Comparison of ENCODE assay signal across 8 cellular contexts in the genomic region with DNA sequence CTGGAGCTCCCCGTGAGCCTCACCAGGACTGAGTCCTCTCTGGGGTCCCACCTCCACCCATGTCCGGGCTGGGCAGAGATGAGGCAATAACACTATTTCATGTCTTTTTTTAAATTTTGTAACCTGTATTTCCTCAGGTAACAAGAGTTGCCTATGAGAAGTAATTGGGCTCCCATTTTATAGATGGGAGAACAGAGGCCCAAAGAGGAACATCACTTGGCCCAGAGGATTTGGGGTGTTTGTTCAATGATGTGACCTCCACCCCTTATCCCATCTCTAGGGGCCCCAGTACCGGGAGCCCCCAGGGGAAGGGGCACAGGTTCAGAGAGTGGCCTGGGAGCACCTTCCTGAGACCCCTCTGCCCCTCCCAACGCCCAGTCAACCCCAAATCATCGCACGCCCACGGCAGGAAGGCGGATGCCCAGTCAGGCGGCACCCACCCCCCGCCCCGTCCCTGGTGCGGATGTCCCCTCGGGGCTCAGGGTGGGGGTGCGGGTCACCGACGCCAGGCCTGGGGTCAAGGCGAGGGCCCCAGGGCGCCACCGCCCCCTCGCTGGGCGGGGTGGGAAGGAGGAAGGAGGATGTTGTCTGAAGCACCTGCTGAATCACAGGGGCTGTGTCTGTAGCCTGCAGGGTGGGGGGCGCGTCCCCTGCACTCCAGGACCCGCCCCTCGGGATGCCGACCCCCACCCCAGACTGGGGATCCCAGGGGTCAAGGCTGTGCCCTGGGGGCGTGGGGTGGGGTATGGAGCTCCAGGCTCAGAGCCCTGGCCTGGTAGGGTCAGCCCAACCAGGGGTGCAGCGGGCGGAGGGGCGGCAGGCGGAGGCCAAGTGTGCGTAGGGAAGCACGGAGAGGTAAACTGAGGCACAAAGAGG. TPM values are rescaled to one million over a fixed set of nuclear protein-coding genes. Genes with fewer than 3 reads are reported as not detected.
DNase-seq lines count a peak whose midpoint lies in the region; ATAC-seq, FAIRE-seq and TF ChIP-seq lines count a peak whose summit lies in the region.

No MANE protein-coding gene starts in this region.

- TF ChIP-seq CTCF in BE2C (IDR thresholded peaks at IDR 0.05; ENCODE audit: low read depth, low read length) (no peak), OCI-LY3 (IDR thresholded peaks at IDR 0.05; ENCODE audit: low read depth, low read length) (no peak), astrocyte of the spinal cord (IDR thresholded peaks at IDR 0.05; ENCODE audit: low read depth, low read length) (no peak), HepG2 (CRISPR knock-in tag; IDR thresholded peaks at IDR 0.05) (no peak)

- no peaks in the 10 kb centered on the region for H4K20me1 ChIP-seq in OCI-LY3 (ENCODE audit: insufficient read depth, low read length)
- peaks cover 37% of the 10 kb centered on the region; the same call in 1 of the 2 replicates for H4K20me1 ChIP-seq in HepG2 (ENCODE audit: insufficient read depth, low read length)

- CTCF ChIA-PET in HepG2 (lab: Yijun Ruan, JAX; ENCODE audit: low intra/inter-chr PET ratio, low total read pairs), result no interaction called here

- in situ Hi-C loops in astrocyte of the spinal cord (cut with HindIII; ENCODE audit: low sequenced_read_pairs), result no loop called here
- in situ Hi-C loops in HepG2 (cut with HindIII; ENCODE audit: extremely low pct_ligation_motif_present, low pct_unique_long_range_greater_than_20kb), result no loop called here

- H2AFZ ChIP-seq in OCI-LY3 (ENCODE audit: low read depth, low read length), result no peak overlapping the region
- no peak overlapping the region for H2AFZ ChIP-seq in HepG2 (ENCODE audit: low read length)

- intact Hi-C loops in HepG2 (cut with micrococcal nuclease; ENCODE audit: unreplicated experiment), result no loop called here

- H3K4me3 ChIP-seq in BE2C (ENCODE audit: low read depth, low read length) (peak overlapping the region; percentile 71), OCI-LY3 (ENCODE audit: low read length) (peak overlapping the region; percentile 77), astrocyte of the spinal cord (ENCODE audit: low read depth, low read length) (peak overlapping the region; percentile 10), HepG2 (replicated peaks in 1 of 3; ENCODE audit: insufficient read depth in 1 of 3, low read depth in 2 of 3, low read length in 3 of 3) (peak overlapping the region; percentile 19 to 67 (median 46); a peak in 4 of 6 replicates)

- FAIRE-seq in HepG2 (lab: Jason Lieb, UNC), result no peak

- BruUV-seq in HepG2 (replicated peaks; lab: Mats Ljungman, UMichigan), result no TSS peak

- H3K27ac ChIP-seq in OCI-LY3 (ENCODE audit: low read length) (peak overlapping the region; percentile 89), HepG2 (ENCODE audit: extremely low read length, insufficient read depth, low read length) (peak overlapping the region; percentile 85), substantia nigra (ENCODE audit: low read depth, low read length, poor library complexity, severe bottlenecking) (peak overlapping the region; percentile 76)

- H3K4me1 ChIP-seq in BE2C, result peaks cover 42% of the 10 kb centered on the region
- H3K4me1 ChIP-seq in OCI-LY3 (ENCODE audit: low read length), result peaks cover 43% of the 10 kb centered on the region
- peaks cover 87% of the 10 kb centered on the region for H3K4me1 ChIP-seq in HepG2 (ENCODE audit: insufficient read depth, low read length)

- peaks cover 11% of the 10 kb centered on the region; the same call in 1 of the 2 replicates for H3K79me2 ChIP-seq in OCI-LY3 (ENCODE audit: low read length)
- peaks cover 7% of the 10 kb centered on the region for H3K79me2 ChIP-seq in HepG2 (ENCODE audit: insufficient read depth, low read length)

- H3K4me2 ChIP-seq in OCI-LY3 (ENCODE audit: low read length) (peak overlapping the region; percentile 96), HepG2 (ENCODE audit: low read depth, low read length) (peak overlapping the region; percentile 79)

- peak overlapping the region; percentile 77 for H3K9ac ChIP-seq in OCI-LY3 (ENCODE audit: low read length)
- peak overlapping the region; percentile 64; the same call in 1 of the 2 replicates for H3K9ac ChIP-seq in HepG2 (ENCODE audit: insufficient read depth, low read depth, low read length)

- H3K36me3 ChIP-seq in BE2C, result peaks cover 30% of the 10 kb centered on the region
- H3K36me3 ChIP-seq in OCI-LY3 (replicated peaks; ENCODE audit: low read depth, low read length), result peaks cover 24% of the 10 kb centered on the region
- H3K36me3 ChIP-seq in HepG2 (replicated peaks in 1 of 2; ENCODE audit: control insufficient read depth in 1 of 2, insufficient read depth in 2 of 2, low read length in 2 of 2), result peaks cover 10 to 27% of the 10 kb centered on the region in 2 experiments; a peak in 4 of 5 replicates

- no peak for TF ChIP-seq POLR2A in HepG2 (IDR thresholded peaks at IDR 0.05; ENCODE audit: insufficient read depth in 1 of 2, low read depth in 2 of 2, low read length in 2 of 2)

- DNase-seq in BE2C (no peak), astrocyte of the spinal cord (ENCODE audit: low read depth, low spot score) (no peak), HepG2 (ENCODE audit: low spot score) (no peak), substantia nigra (lab: John Stamatoyannopoulos, UW) (peak in 2 of 49 donors; percentile 62 to 64), NCI-H524 (lab: John Stamatoyannopoulos, UW) (no peak)

- 4% methylated on average over 8 of the region's 33 CpGs for WGBS in HepG2 (ENCODE audit: low lambda C conversion rate)

- POLR2A ChIA-PET in HepG2 (lab: Yijun Ruan, JAX), result interaction anchor here (0.9 to 13.7 kb wide), 6 partner anchors 4 to 143 kb away, joined by 3 to 668 read pairs (median 234); partner anchors contain the start of genes ATP5F1D, CIRBP, FAM174C and MIDN

- no peak for TF ChIP-seq EP300 in HepG2 (IDR thresholded peaks at IDR 0.05; ENCODE audit: low read depth in 2 of 2, low read length in 2 of 2)
- peak; percentile 20; the same call in 1 of the 2 replicates for TF ChIP-seq EP300 in HepG2 (CRISPR knock-in tag; IDR thresholded peaks at IDR 0.05; ENCODE audit: borderline replicate concordance)

- no peaks in the 10 kb centered on the region for H3K27me3 ChIP-seq in BE2C
- no peaks in the 10 kb centered on the region for H3K27me3 ChIP-seq in OCI-LY3 (ENCODE audit: low read depth, low read length)
- H3K27me3 ChIP-seq in HepG2 (ENCODE audit: control insufficient read depth in 1 of 2, insufficient read depth in 2 of 2, low read length in 2 of 2), result no peaks in the 10 kb centered on the region

- ATAC-seq in GM21515 (IDR thresholded peaks at IDR 0.05; ENCODE audit: unreplicated experiment) (peak; percentile 4), HepG2 (peak; percentile 14), HG02885 (IDR thresholded peaks at IDR 0.05; ENCODE audit: poor library complexity, unreplicated experiment) (no peak)

- H3K9me3 ChIP-seq in BE2C (no peaks in the 10 kb centered on the region), OCI-LY3 (ENCODE audit: insufficient read depth, low read length) (no peaks in the 10 kb centered on the region), HepG2 (ENCODE audit: low read length) (no peaks in the 10 kb centered on the region)

- no peak; the same call in 1 of the 2 replicates for TF ChIP-seq RAD21 in HepG2 (CRISPR knock-in tag; IDR thresholded peaks at IDR 0.05)

RNA-seq across cellular contexts. Expression of gene CIRBP, which starts 9.0 kb away (rescaled TPM):
- 385 TPM for polyA plus RNA-seq in BE2C (2012; ENCODE audit: insufficient read depth, insufficient read length, low read depth)
- 133 and 135 TPM in 2 replicates for total RNA-seq in HepG2 (2016; rRNA removed; fragmentation: Illumina TruSeq; extraction: Trizol)
- total RNA-seq in HepG2 (2016; cell fraction: cytosol; rRNA removed; fragmentation: Illumina TruSeq; extraction: Trizol; ENCODE audit: low read depth), result 96.6 and 116 TPM in 2 replicates
- 122 and 153 TPM in 2 replicates for total RNA-seq in HepG2 (2016; cell fraction: insoluble cytoplasmic fraction; rRNA removed; fragmentation: Illumina TruSeq; extraction: Trizol)
- 83.7 and 88.2 TPM in 2 replicates for total RNA-seq in HepG2 (2016; cell fraction: membrane; rRNA removed; fragmentation: Illumina TruSeq; extraction: Trizol)
- 100 and 108 TPM in 2 replicates for total RNA-seq in HepG2 (2016; cell fraction: nucleus; rRNA removed; fragmentation: Illumina TruSeq; extraction: Trizol)
- 140 and 177 TPM in 2 replicates for polyA plus RNA-seq in HepG2 (2011; rRNA removed)
- polyA plus RNA-seq in HepG2 (2011; cell fraction: cytosol; rRNA removed), result 120 and 152 TPM in 2 replicates
- 887 and 1,037 TPM in 2 replicates for polyA plus RNA-seq in HepG2 (2011; cell fraction: nucleus; rRNA removed)
- polyA plus RNA-seq in HepG2 (2012), result 154 and 221 TPM in 2 replicates
- polyA plus RNA-seq in HepG2 (2016; cell fraction: cytosol; fragmentation: Illumina TruSeq; extraction: Trizol; ENCODE audit: low read depth), result 39.2 and 45.5 TPM in 2 replicates
- 156 and 182 TPM in 2 replicates for polyA plus RNA-seq in HepG2 (2016; cell fraction: insoluble cytoplasmic fraction; fragmentation: Illumina TruSeq; extraction: Trizol; ENCODE audit: low read depth)
- polyA plus RNA-seq in HepG2 (2016; cell fraction: membrane; fragmentation: Illumina TruSeq; extraction: Trizol; ENCODE audit: low read depth), result 63.6 and 72.0 TPM in 2 replicates
- 293 and 318 TPM in 2 replicates for polyA plus RNA-seq in HepG2 (2016; cell fraction: nucleus; fragmentation: Illumina TruSeq; extraction: Trizol; ENCODE audit: insufficient read depth, low read depth)
- 38.8 and 49.7 TPM in 2 replicates for polyA minus RNA-seq in HepG2 (2011; rRNA and poly(A)+ RNA removed; ENCODE audit: low replicate concordance)
- 32.8 and 38.9 TPM in 2 replicates for polyA minus RNA-seq in HepG2 (2011; cell fraction: cytosol; rRNA and poly(A)+ RNA removed)
- polyA minus RNA-seq in HepG2 (2011; cell fraction: nucleus; rRNA and poly(A)+ RNA removed), result 106 and 131 TPM in 2 replicates

RNA-seq across cellular contexts. Expression of gene MIDN, which starts 11.7 kb away (rescaled TPM):
- 186 TPM for polyA plus RNA-seq in BE2C (2012; ENCODE audit: insufficient read depth, insufficient read length, low read depth)
- 8.4 and 10.7 TPM in 2 replicates for total RNA-seq in HepG2 (2016; rRNA removed; fragmentation: Illumina TruSeq; extraction: Trizol)
- total RNA-seq in HepG2 (2016; cell fraction: cytosol; rRNA removed; fragmentation: Illumina TruSeq; extraction: Trizol; ENCODE audit: low read depth), result 6.5 and 7.9 TPM in 2 replicates
- 8.9 and 11.0 TPM in 2 replicates for total RNA-seq in HepG2 (2016; cell fraction: insoluble cytoplasmic fraction; rRNA removed; fragmentation: Illumina TruSeq; extraction: Trizol)
- total RNA-seq in HepG2 (2016; cell fraction: membrane; rRNA removed; fragmentation: Illumina TruSeq; extraction: Trizol), result 14.1 and 14.8 TPM in 2 replicates
- total RNA-seq in HepG2 (2016; cell fraction: nucleus; rRNA removed; fragmentation: Illumina TruSeq; extraction: Trizol), result 17.3 and 19.0 TPM in 2 replicates
- 18.0 and 19.6 TPM in 2 replicates for polyA plus RNA-seq in HepG2 (2011; rRNA removed)
- 14.8 and 17.8 TPM in 2 replicates for polyA plus RNA-seq in HepG2 (2011; cell fraction: cytosol; rRNA removed)
- polyA plus RNA-seq in HepG2 (2011; cell fraction: nucleus; rRNA removed), result 116 and 135 TPM in 2 replicates
- polyA plus RNA-seq in HepG2 (2012), result 27.5 and 28.1 TPM in 2 replicates
- 2.7 and 3.3 TPM in 2 replicates for polyA plus RNA-seq in HepG2 (2016; cell fraction: cytosol; fragmentation: Illumina TruSeq; extraction: Trizol; ENCODE audit: low read depth)
- polyA plus RNA-seq in HepG2 (2016; cell fraction: insoluble cytoplasmic fraction; fragmentation: Illumina TruSeq; extraction: Trizol; ENCODE audit: low read depth), result 30.9 and 43.0 TPM in 2 replicates
- polyA plus RNA-seq in HepG2 (2016; cell fraction: membrane; fragmentation: Illumina TruSeq; extraction: Trizol; ENCODE audit: low read depth), result 10.2 and 10.3 TPM in 2 replicates
- 76.5 and 77.9 TPM in 2 replicates for polyA plus RNA-seq in HepG2 (2016; cell fraction: nucleus; fragmentation: Illumina TruSeq; extraction: Trizol; ENCODE audit: insufficient read depth, low read depth)
- 14.0 and 39.5 TPM in 2 replicates for polyA minus RNA-seq in HepG2 (2011; rRNA and poly(A)+ RNA removed; ENCODE audit: low replicate concordance)
- 42.7 and 47.0 TPM in 2 replicates for polyA minus RNA-seq in HepG2 (2011; cell fraction: cytosol; rRNA and poly(A)+ RNA removed)
- 36.8 and 48.0 TPM in 2 replicates for polyA minus RNA-seq in HepG2 (2011; cell fraction: nucleus; rRNA and poly(A)+ RNA removed)

RNA-seq across cellular contexts. Expression of gene FAM174C, which starts 15.2 kb away (rescaled TPM):
- 224 TPM for polyA plus RNA-seq in BE2C (2012; ENCODE audit: insufficient read depth, insufficient read length, low read depth)
- 21.9 and 31.3 TPM in 2 replicates for total RNA-seq in HepG2 (2016; rRNA removed; fragmentation: Illumina TruSeq; extraction: Trizol)
- total RNA-seq in HepG2 (2016; cell fraction: cytosol; rRNA removed; fragmentation: Illumina TruSeq; extraction: Trizol; ENCODE audit: low read depth), result 67.5 and 90.2 TPM in 2 replicates
- 14.2 and 28.2 TPM in 2 replicates for total RNA-seq in HepG2 (2016; cell fraction: insoluble cytoplasmic fraction; rRNA removed; fragmentation: Illumina TruSeq; extraction: Trizol)
- 57.9 and 74.3 TPM in 2 replicates for total RNA-seq in HepG2 (2016; cell fraction: membrane; rRNA removed; fragmentation: Illumina TruSeq; extraction: Trizol)
- 18.6 and 22.9 TPM in 2 replicates for total RNA-seq in HepG2 (2016; cell fraction: nucleus; rRNA removed; fragmentation: Illumina TruSeq; extraction: Trizol)
- polyA plus RNA-seq in HepG2 (2011; rRNA removed), result 19.5 and 21.2 TPM in 2 replicates
- polyA plus RNA-seq in HepG2 (2011; cell fraction: cytosol; rRNA removed), result 21.0 and 42.4 TPM in 2 replicates
- 45.8 and 49.4 TPM in 2 replicates for polyA plus RNA-seq in HepG2 (2011; cell fraction: nucleus; rRNA removed)
- polyA plus RNA-seq in HepG2 (2012), result 14.1 and 18.2 TPM in 2 replicates
- polyA plus RNA-seq in HepG2 (2016; cell fraction: cytosol; fragmentation: Illumina TruSeq; extraction: Trizol; ENCODE audit: low read depth), result 104 and 136 TPM in 2 replicates
- 24.1 and 30.7 TPM in 2 replicates for polyA plus RNA-seq in HepG2 (2016; cell fraction: insoluble cytoplasmic fraction; fragmentation: Illumina TruSeq; extraction: Trizol; ENCODE audit: low read depth)
- polyA plus RNA-seq in HepG2 (2016; cell fraction: membrane; fragmentation: Illumina TruSeq; extraction: Trizol; ENCODE audit: low read depth), result 78.9 and 88.8 TPM in 2 replicates
- polyA plus RNA-seq in HepG2 (2016; cell fraction: nucleus; fragmentation: Illumina TruSeq; extraction: Trizol; ENCODE audit: insufficient read depth, low read depth), result 43.0 and 56.8 TPM in 2 replicates
- polyA minus RNA-seq in HepG2 (2011; rRNA and poly(A)+ RNA removed; ENCODE audit: low replicate concordance), result 15.5 and 24.8 TPM in 2 replicates
- polyA minus RNA-seq in HepG2 (2011; cell fraction: cytosol; rRNA and poly(A)+ RNA removed), result 9.4 and 11.7 TPM in 2 replicates
- 6.5 and 6.8 TPM in 2 replicates for polyA minus RNA-seq in HepG2 (2011; cell fraction: nucleus; rRNA and poly(A)+ RNA removed)

RNA-seq across cellular contexts. Expression of gene ATP5F1D, which starts 18.6 kb away (rescaled TPM):
- 658 TPM for polyA plus RNA-seq in BE2C (2012; ENCODE audit: insufficient read depth, insufficient read length, low read depth)
- 78.7 and 88.0 TPM in 2 replicates for total RNA-seq in HepG2 (2016; rRNA removed; fragmentation: Illumina TruSeq; extraction: Trizol)
- total RNA-seq in HepG2 (2016; cell fraction: cytosol; rRNA removed; fragmentation: Illumina TruSeq; extraction: Trizol; ENCODE audit: low read depth), result 72.7 and 79.4 TPM in 2 replicates
- total RNA-seq in HepG2 (2016; cell fraction: insoluble cytoplasmic fraction; rRNA removed; fragmentation: Illumina TruSeq; extraction: Trizol), result 80.1 and 93.1 TPM in 2 replicates
- total RNA-seq in HepG2 (2016; cell fraction: membrane; rRNA removed; fragmentation: Illumina TruSeq; extraction: Trizol), result 72.8 and 84.2 TPM in 2 replicates
- 40.6 and 53.8 TPM in 2 replicates for total RNA-seq in HepG2 (2016; cell fraction: nucleus; rRNA removed; fragmentation: Illumina TruSeq; extraction: Trizol)
- 39.4 and 49.3 TPM in 2 replicates for polyA plus RNA-seq in HepG2 (2011; rRNA removed)
- polyA plus RNA-seq in HepG2 (2011; cell fraction: cytosol; rRNA removed), result 61.0 and 112 TPM in 2 replicates
- polyA plus RNA-seq in HepG2 (2011; cell fraction: nucleus; rRNA removed), result 105 and 111 TPM in 2 replicates
- polyA plus RNA-seq in HepG2 (2012), result 67.0 and 70.9 TPM in 2 replicates
- polyA plus RNA-seq in HepG2 (2016; cell fraction: cytosol; fragmentation: Illumina TruSeq; extraction: Trizol; ENCODE audit: low read depth), result 126 and 135 TPM in 2 replicates
- polyA plus RNA-seq in HepG2 (2016; cell fraction: insoluble cytoplasmic fraction; fragmentation: Illumina TruSeq; extraction: Trizol; ENCODE audit: low read depth), result 131 and 155 TPM in 2 replicates
- polyA plus RNA-seq in HepG2 (2016; cell fraction: membrane; fragmentation: Illumina TruSeq; extraction: Trizol; ENCODE audit: low read depth), result 112 and 121 TPM in 2 replicates
- polyA plus RNA-seq in HepG2 (2016; cell fraction: nucleus; fragmentation: Illumina TruSeq; extraction: Trizol; ENCODE audit: insufficient read depth, low read depth), result 129 and 134 TPM in 2 replicates
- polyA minus RNA-seq in HepG2 (2011; rRNA and poly(A)+ RNA removed; ENCODE audit: low replicate concordance), result 60.5 and 86.6 TPM in 2 replicates
- polyA minus RNA-seq in HepG2 (2011; cell fraction: cytosol; rRNA and poly(A)+ RNA removed), result 53.6 and 68.0 TPM in 2 replicates
- polyA minus RNA-seq in HepG2 (2011; cell fraction: nucleus; rRNA and poly(A)+ RNA removed), result 14.7 and 18.9 TPM in 2 replicates

RNA-seq across cellular contexts. Expression of gene CBARP, which starts 22.3 kb away (rescaled TPM):
- 23.0 TPM for polyA plus RNA-seq in BE2C (2012; ENCODE audit: insufficient read depth, insufficient read length, low read depth)
- total RNA-seq in HepG2 (2016; rRNA removed; fragmentation: Illumina TruSeq; extraction: Trizol), result 0.27 and 1.2 TPM in 2 replicates
- 1.1 and 1.3 TPM in 2 replicates for total RNA-seq in HepG2 (2016; cell fraction: cytosol; rRNA removed; fragmentation: Illumina TruSeq; extraction: Trizol; ENCODE audit: low read depth)
- 0.82 and 1.8 TPM in 2 replicates for total RNA-seq in HepG2 (2016; cell fraction: insoluble cytoplasmic fraction; rRNA removed; fragmentation: Illumina TruSeq; extraction: Trizol)
- 1.1 and 1.8 TPM in 2 replicates for total RNA-seq in HepG2 (2016; cell fraction: membrane; rRNA removed; fragmentation: Illumina TruSeq; extraction: Trizol)
- 0.88 and 1.8 TPM in 2 replicates for total RNA-seq in HepG2 (2016; cell fraction: nucleus; rRNA removed; fragmentation: Illumina TruSeq; extraction: Trizol)
- polyA plus RNA-seq in HepG2 (2011; rRNA removed), result 1.4 and 2.8 TPM in 2 replicates
- polyA plus RNA-seq in HepG2 (2011; cell fraction: cytosol; rRNA removed), result 1.0 and 2.2 TPM in 2 replicates
- polyA plus RNA-seq in HepG2 (2011; cell fraction: nucleus; rRNA removed), result 12.5 TPM in 2 replicates
- 1.1 and 1.9 TPM in 2 replicates for polyA plus RNA-seq in HepG2 (2012)
- 0.58 and 0.73 TPM in 2 replicates for polyA plus RNA-seq in HepG2 (2016; cell fraction: cytosol; fragmentation: Illumina TruSeq; extraction: Trizol; ENCODE audit: low read depth)
- polyA plus RNA-seq in HepG2 (2016; cell fraction: insoluble cytoplasmic fraction; fragmentation: Illumina TruSeq; extraction: Trizol; ENCODE audit: low read depth), result 0.82 and 1.5 TPM in 2 replicates
- polyA plus RNA-seq in HepG2 (2016; cell fraction: membrane; fragmentation: Illumina TruSeq; extraction: Trizol; ENCODE audit: low read depth), result 2.0 and 2.4 TPM in 2 replicates
- 6.5 and 7.2 TPM in 2 replicates for polyA plus RNA-seq in HepG2 (2016; cell fraction: nucleus; fragmentation: Illumina TruSeq; extraction: Trizol; ENCODE audit: insufficient read depth, low read depth)
- 0.21 and 2.3 TPM in 2 replicates for polyA minus RNA-seq in HepG2 (2011; rRNA and poly(A)+ RNA removed; ENCODE audit: low replicate concordance)
- 1.3 and 1.7 TPM in 2 replicates for polyA minus RNA-seq in HepG2 (2011; cell fraction: cytosol; rRNA and poly(A)+ RNA removed)
- polyA minus RNA-seq in HepG2 (2011; cell fraction: nucleus; rRNA and poly(A)+ RNA removed), result 0.90 and 2.0 TPM in 2 replicates

Comparison
In these comparisons a context has a peak if more than half of its experiments do, and no peak if none do; other contexts are left out.
1. H3K4me3 ChIP-seq: peak in every context shown above with its lines; median percentile 77 in OCI-LY3; 71 in BE2C; 46 in HepG2; 10 in astrocyte of the spinal cord.